In genomic region chr1:1621173-1621661, GRCh38 we compare ENCODE assay signal across 26 cellular contexts. TPM values are rescaled to one million over a fixed set of nuclear protein-coding genes. Genes with fewer than 3 reads are reported as not detected.
DNase-seq lines count a peak whose midpoint lies in the region; ATAC-seq and TF ChIP-seq lines count a peak whose summit lies in the region.
"Had no signal": no experiment of that assay in that cellular context is flagged by ENCODE, and none has a peak within 500 bp of the region (broad histone marks: within the 10 kb centered on the region; RNA-seq: fewer than 3 reads in every experiment).

No MANE protein-coding gene starts in this region.

- H3K27ac ChIP-seq in heart right ventricle (peak overlapping the region in 7 of 10 donors; percentile 5 to 80 (median 66)), neuronal stem cell (replicated peaks; ENCODE audit: low read length) (no peak overlapping the region), spleen (no peak overlapping the region)
- H3K27ac ChIP-seq: A549, GM23248 had no signal

- peaks cover 16% of the 10 kb centered on the region for H3K79me1 ChIP-seq in neuronal stem cell (ENCODE audit: low read depth, low read length)

- H4K8ac ChIP-seq in neuronal stem cell (ENCODE audit: low read depth, low read length): peak overlapping the region; percentile 43

- H2BK15ac ChIP-seq in neuronal stem cell (ENCODE audit: low read length): no peak overlapping the region

- no peak overlapping the region for H2BK12ac ChIP-seq in neuronal stem cell (ENCODE audit: low read length)

- H2AFZ ChIP-seq in neuronal stem cell (ENCODE audit: low read length): no peak overlapping the region
- H2AFZ ChIP-seq: GM23248 had no signal

- no peak overlapping the region for H3K23ac ChIP-seq in neuronal stem cell (ENCODE audit: low read depth, low read length, poor library complexity)

- no peak for ATAC-seq in heart right ventricle
- no peak for ATAC-seq in left ventricle myocardium superior
- no peak for ATAC-seq in HG02763 (IDR thresholded peaks at IDR 0.05; ENCODE audit: unreplicated experiment)
- ATAC-seq: A549, PC-3 had no signal

- H3K27me3 ChIP-seq in heart right ventricle: no peaks in the 10 kb centered on the region
- H3K27me3 ChIP-seq in neuronal stem cell (ENCODE audit: control insufficient read depth in 3 of 3, insufficient read depth in 3 of 3, low read depth in 1 of 3, low read length in 3 of 3): no peaks in the 10 kb centered on the region
- H3K27me3 ChIP-seq in spleen (replicated peaks in 1 of 7): no peaks in the 10 kb centered on the region
- H3K27me3 ChIP-seq: MG63 had no signal

- intact Hi-C loops in heart right ventricle (cut with DNase I): no loop called here
- intact Hi-C loops in cardiac septum (cut with DNase I): no loop called here
- intact Hi-C loops in left ventricle myocardium superior (cut with micrococcal nuclease): no loop called here
- intact Hi-C loops in spleen (cut with DNase I; ENCODE audit: low total_unique reads): no loop called here

- H3K9me3 ChIP-seq in heart right ventricle: no peaks in the 10 kb centered on the region
- no peaks in the 10 kb centered on the region for H3K9me3 ChIP-seq in neuronal stem cell (replicated peaks in 1 of 2; ENCODE audit: control insufficient read depth in 2 of 2, insufficient read depth in 1 of 2, low read depth in 1 of 2, low read length in 2 of 2)
- no peaks in the 10 kb centered on the region for H3K9me3 ChIP-seq in spleen
- H3K9me3 ChIP-seq: A549, Caco-2, MG63 had no signal

- WGBS in heart right ventricle, 2 donors: 87 to 90% methylated on average over 18 of the region's 18 CpGs
- no CpG with 5 or more reads among the region's 18 CpGs for WGBS in neuronal stem cell (ENCODE audit: extremely low coverage in 2 of 2, insufficient read length in 2 of 2, insufficient replicate concordance in 1 of 2), 2 donors
- 82 to 91% (median 89%) methylated on average over 10 to 18 of the region's 18 CpGs for WGBS in spleen, 5 donors

- TF ChIP-seq POLR2A in spleen (IDR thresholded peaks at IDR 0.05): no peak

- H3K4ac ChIP-seq in neuronal stem cell (ENCODE audit: low read length): no peak overlapping the region

- no peak overlapping the region for H3K18ac ChIP-seq in neuronal stem cell (ENCODE audit: low read length)

- H3K4me3 ChIP-seq in heart right ventricle: no peak overlapping the region
- H3K4me3 ChIP-seq in neuronal stem cell (ENCODE audit: low read length in 2 of 2): no peak overlapping the region
- H3K4me3 ChIP-seq in spleen: no peak overlapping the region
- H3K4me3 ChIP-seq: A549, GM23248, MG63 had no signal

- H2BK120ac ChIP-seq in neuronal stem cell (ENCODE audit: low read depth, low read length): no peak overlapping the region

- H3K9ac ChIP-seq in neuronal stem cell (ENCODE audit: low read depth, low read length, poor library complexity): peak overlapping the region; percentile 4
- H3K9ac ChIP-seq: GM23248 had no signal

- H2AK5ac ChIP-seq in neuronal stem cell (ENCODE audit: low read depth, low read length): no peak overlapping the region

- no peak for TF ChIP-seq CTCF in heart right ventricle (IDR thresholded peaks at IDR 0.05)
- TF ChIP-seq CTCF in spleen (IDR thresholded peaks at IDR 0.05 in 8 of 11, conservative IDR thresholded peaks at IDR 0.05 in 3 of 11): no peak

- H3K36me3 ChIP-seq in heart right ventricle: peaks cover 0 to 32% (median 0%) of the 10 kb centered on the region in 9 donors
- H3K36me3 ChIP-seq in neuronal stem cell (replicated peaks in 1 of 2; ENCODE audit: control insufficient read depth in 2 of 2, insufficient read depth in 2 of 2, low read length in 2 of 2): peaks cover 12 to 17% of the 10 kb centered on the region in 2 donors
- peaks cover 0 to 50% (median 0%) of the 10 kb centered on the region in 6 donors for H3K36me3 ChIP-seq in spleen

- H2BK5ac ChIP-seq in neuronal stem cell (ENCODE audit: low read length): no peak overlapping the region

- H3K4me1 ChIP-seq in heart right ventricle (peaks cover 11 to 65% (median 33%) of the 10 kb centered on the region in 9 donors), neuronal stem cell (ENCODE audit: control insufficient read depth in 2 of 2, insufficient read depth in 1 of 2, low read depth in 1 of 2, low read length in 2 of 2) (peaks cover 5 to 9% of the 10 kb centered on the region in 2 donors), spleen (peaks cover 9 to 31% (median 19%) of the 10 kb centered on the region in 6 donors)

- DNase-seq in heart right ventricle (peak in 1 of 2 donors; percentile 13), cardiac septum (ENCODE audit: low spot score) (no peak), left ventricle myocardium superior (peak; percentile 29), neuronal stem cell (ENCODE audit: low spot score) (no peak), spleen (peak; percentile 75), cerebellar cortex (ENCODE audit: low spot score) (no peak)
- DNase-seq: C1 segment of cervical spinal cord; Caco-2; GM23248; H7; KG1; MG63; NCI-H1105 treated with DMSO at 0.1 percent for 48 hours; NCI-H146; NCI-H1930; NCI-H2107; NCI-H446 treated with DMSO at 0.1 percent for 48 hours; NCI-H526; NCI-H82; NK-92 treated with Interleukin-12 subunit alpha and Interleukin-12 subunit beta, amount 100 ng/mL, for 24 hours; PC-3; SHP77 had no signal

- no peak overlapping the region for H4K91ac ChIP-seq in neuronal stem cell (ENCODE audit: low read depth, low read length, poor library complexity)

- H3K14ac ChIP-seq in neuronal stem cell (ENCODE audit: low read length): no peak overlapping the region

- H3K4me2 ChIP-seq in neuronal stem cell (ENCODE audit: insufficient read depth, low read length, poor library complexity, severe bottlenecking): no peak overlapping the region
- H3K4me2 ChIP-seq: A549 had no signal

RNA-seq across cellular contexts. Expression of gene MIB2, which starts 5.9 kb away (rescaled TPM):
- total RNA-seq in heart right ventricle (100 to 1,000 TPM in 1 of 10 donors, 10 to 100 TPM in 9; 53.6 to 110 (median 74.7) TPM), cardiac septum (82.4 TPM), left ventricle myocardium superior (131 TPM), spleen (10 to 100 TPM; 46.2 to 76.5 (median 72.0) TPM)
- polyA plus RNA-seq in heart right ventricle (100 to 1,000 TPM in 1 of 2 donors, 10 to 100 TPM in 1; 56.0 to 248 TPM), spleen (100 to 1,000 TPM in 1 of 3 donors, 10 to 100 TPM in 2; 49.6 to 165 (median 74.1) TPM)
- 60.6 TPM for polyA plus RNA-seq in neuronal stem cell (2013, experiment 1 of 2)
- 58.5 TPM for polyA plus RNA-seq in neuronal stem cell (2013, experiment 2 of 2)

RNA-seq across cellular contexts. Expression of gene MMP23B, which starts 10.8 kb away (rescaled TPM):
- total RNA-seq in heart right ventricle: 10 to 100 TPM; 21.5 to 87.0 (median 63.1) TPM
- 100 to 1,000 TPM in 1 of 2 donors, 10 to 100 TPM in 1; 14.2 to 113 TPM for polyA plus RNA-seq in heart right ventricle
- 60.2 TPM for total RNA-seq in cardiac septum
- 47.9 TPM for total RNA-seq in left ventricle myocardium superior
- 11.0 TPM for polyA plus RNA-seq in neuronal stem cell (2013, experiment 1 of 2)
- 10.6 TPM for polyA plus RNA-seq in neuronal stem cell (2013, experiment 2 of 2)
- 1 to 10 TPM; 1.4 to 7.3 (median 5.8) TPM for total RNA-seq in spleen
- 1 to 10 TPM; 4.2 to 9.3 (median 6.3) TPM for polyA plus RNA-seq in spleen
- total RNA-seq: GM23248, HT1080, SK-MEL-5 had no signal

RNA-seq across cellular contexts. Expression of gene FNDC10, which starts 21.3 kb away (rescaled TPM):
- total RNA-seq in heart right ventricle: 1 to 10 TPM in 8 of 10 donors, under 1 TPM in 2; 0.66 to 5.9 (median 2.3) TPM
- polyA plus RNA-seq in heart right ventricle: 1 to 10 TPM; 1.1 to 3.8 TPM
- total RNA-seq in cardiac septum: 1.7 TPM
- total RNA-seq in left ventricle myocardium superior: 3.6 TPM
- 12.4 TPM for polyA plus RNA-seq in neuronal stem cell (2013, experiment 1 of 2)
- polyA plus RNA-seq in neuronal stem cell (2013, experiment 2 of 2): 11.8 TPM
- 1 to 10 TPM; 2.2 to 8.8 (median 5.6) TPM for total RNA-seq in spleen
- polyA plus RNA-seq in spleen: 1 to 10 TPM; 2.2 to 4.4 (median 3.4) TPM

RNA-seq across cellular contexts. Expression of gene CDK11B, which starts 37.6 kb away (rescaled TPM):
- total RNA-seq in heart right ventricle (10 to 100 TPM; 20.9 to 30.4 (median 23.8) TPM), cardiac septum (30.4 TPM), left ventricle myocardium superior (26.1 TPM), spleen (10 to 100 TPM; 19.4 to 34.1 (median 27.9) TPM)
- polyA plus RNA-seq in heart right ventricle (10 to 100 TPM; 31.4 to 34.1 TPM), spleen (10 to 100 TPM; 20.0 to 38.2 (median 31.2) TPM)
- 40.1 TPM for polyA plus RNA-seq in neuronal stem cell (2013, experiment 1 of 2)
- 41.3 TPM for polyA plus RNA-seq in neuronal stem cell (2013, experiment 2 of 2)

RNA-seq across cellular contexts. Expression of gene SSU72, which starts 46.6 kb away (rescaled TPM):
- total RNA-seq in heart right ventricle (100 to 1,000 TPM in 4 of 10 donors, 10 to 100 TPM in 6; 73.8 to 138 (median 77.9) TPM), cardiac septum (90.7 TPM), left ventricle myocardium superior (118 TPM), spleen (100 to 1,000 TPM in 5 of 7 donors, 10 to 100 TPM in 2; 86.7 to 168 (median 111) TPM)
- polyA plus RNA-seq in heart right ventricle (100 to 1,000 TPM in 1 of 2 donors, 10 to 100 TPM in 1; 96.3 to 122 TPM), spleen (100 to 1,000 TPM in 1 of 3 donors, 10 to 100 TPM in 2; 89.2 to 121 (median 90.4) TPM)
- polyA plus RNA-seq in neuronal stem cell (2013, experiment 1 of 2): 147 TPM
- polyA plus RNA-seq in neuronal stem cell (2013, experiment 2 of 2): 144 TPM

Comparison
In these comparisons a context has a peak if more than half of its experiments do, and no peak if none do; other contexts are left out.
1. DNase-seq: peak in left ventricle myocardium superior (single experiment) and spleen (single experiment); none in cardiac septum (single experiment), neuronal stem cell (single experiment) and cerebellar cortex (single experiment).
2. H3K27ac ChIP-seq: peak in heart right ventricle (7 of 10); none in neuronal stem cell (single experiment) and spleen (0 of 8).